Comparison of ENCODE assay signal across 10 cellular contexts in the genomic region with DNA sequence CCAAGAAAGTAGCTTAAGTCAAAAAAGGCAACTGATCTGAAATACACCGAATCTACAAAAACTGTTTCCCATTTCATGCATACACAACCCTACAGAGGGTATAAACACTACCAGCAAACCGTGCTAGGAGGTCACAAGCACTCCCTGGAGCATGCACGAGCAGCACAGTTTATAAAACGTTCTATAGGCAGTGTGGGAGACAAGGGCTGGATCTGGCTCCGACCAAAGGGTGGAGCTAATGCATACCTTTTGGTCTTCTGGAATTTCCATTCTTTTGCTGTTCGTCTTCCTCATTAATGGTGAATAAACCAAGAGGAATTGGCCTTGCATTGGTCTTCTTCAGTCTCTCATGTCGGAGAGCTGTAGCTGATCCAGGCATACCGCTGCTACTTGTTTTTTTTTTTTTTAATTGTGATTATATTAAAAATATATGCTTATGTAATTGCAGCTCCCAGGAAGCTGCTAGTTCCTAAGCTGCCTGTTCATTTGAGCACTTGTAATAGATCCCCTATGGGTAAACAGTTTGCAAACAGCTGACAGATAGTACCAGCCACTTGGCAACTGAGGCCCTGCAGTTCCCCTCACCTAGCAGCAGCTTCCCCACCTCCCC. TPM values are rescaled to one million over a fixed set of nuclear protein-coding genes. Genes with fewer than 3 reads are reported as not detected.
DNase-seq lines count a peak whose midpoint lies in the region; ATAC-seq and TF ChIP-seq lines count a peak whose summit lies in the region.
"Had no signal": no experiment of that assay in that cellular context is flagged by ENCODE, and none has a peak within 500 bp of the region (broad histone marks: within the 10 kb centered on the region; RNA-seq: fewer than 3 reads in every experiment).

No MANE protein-coding gene starts in this region.

- peaks cover 28% of the 10 kb centered on the region for H3K4me1 ChIP-seq in HEK293 (ENCODE audit: control insufficient read depth, insufficient read depth, low read length)

- no peak for TF ChIP-seq CTCF in HEK293 (tag by site-specific recombination; IDR thresholded peaks at IDR 0.05)

- no peaks in the 10 kb centered on the region for H3K9me3 Mint-ChIP-seq in T-cell
- H3K9me3 Mint-ChIP-seq in stimulated activated effector memory CD8-positive, alpha-beta T cell treated with anti-CD3 and anti-CD28 coated beads, Interleukin-12 subunit alpha, Interleukin-12 subunit beta, amount 100 ng/mL, for 72 hours: no peaks in the 10 kb centered on the region

- H3K4me3 Mint-ChIP-seq in T-cell: peak overlapping the region in 2 of 3 donors; percentile 57 to 65
- H3K4me3 Mint-ChIP-seq in stimulated activated effector memory CD8-positive, alpha-beta T cell treated with anti-CD3 and anti-CD28 coated beads, Interleukin-12 subunit alpha, Interleukin-12 subunit beta, amount 100 ng/mL, for 72 hours: no peak overlapping the region

- no peak for ATAC-seq in T-cell (replicated peaks in 1 of 4)
- no peak for ATAC-seq in stimulated activated effector memory CD8-positive, alpha-beta T cell treated with anti-CD3 and anti-CD28 coated beads, Interleukin-12 subunit alpha, Interleukin-12 subunit beta, amount 100 ng/mL, for 72 hours
- no peak for ATAC-seq in GM21723 (IDR thresholded peaks at IDR 0.05; ENCODE audit: unreplicated experiment)

- H3K36me3 Mint-ChIP-seq in T-cell: no peaks in the 10 kb centered on the region
- no peaks in the 10 kb centered on the region for H3K36me3 Mint-ChIP-seq in stimulated activated effector memory CD8-positive, alpha-beta T cell treated with anti-CD3 and anti-CD28 coated beads, Interleukin-12 subunit alpha, Interleukin-12 subunit beta, amount 100 ng/mL, for 72 hours

- peaks cover 15 to 19% (median 16%) of the 10 kb centered on the region in 3 donors for H3K4me1 Mint-ChIP-seq in T-cell
- peaks cover 7% of the 10 kb centered on the region for H3K4me1 Mint-ChIP-seq in stimulated activated effector memory CD8-positive, alpha-beta T cell treated with anti-CD3 and anti-CD28 coated beads, Interleukin-12 subunit alpha, Interleukin-12 subunit beta, amount 100 ng/mL, for 72 hours

- peak overlapping the region in 1 of 2 donors; percentile 2 for H3K27ac Mint-ChIP-seq in T-cell
- H3K27ac Mint-ChIP-seq in stimulated activated effector memory CD8-positive, alpha-beta T cell treated with anti-CD3 and anti-CD28 coated beads, Interleukin-12 subunit alpha, Interleukin-12 subunit beta, amount 100 ng/mL, for 72 hours: no peak overlapping the region

- DNase-seq in AG08395 (ENCODE audit: low spot score): peak; percentile 7
- no peak for DNase-seq in T-cell
- peak; percentile 71 for DNase-seq in islet precursor cell
- no peak for DNase-seq in stimulated activated effector memory CD8-positive, alpha-beta T cell treated with anti-CD3 and anti-CD28 coated beads, Interleukin-12 subunit alpha, Interleukin-12 subunit beta, amount 100 ng/mL, for 72 hours (ENCODE audit: low spot score in 2 of 2)
- DNase-seq in HuH-7.5 (ENCODE audit: low spot score): no peak
- DNase-seq in DMS 273 treated with DMSO at 0.1 percent for 48 hours (lab: John Stamatoyannopoulos, UW): no peak
- DNase-seq: activated CD4-positive, alpha-beta T cell treated with anti-CD3 and anti-CD28 coated beads for 1 hour; amniotic stem cell had no signal

- peaks cover 6 to 7% of the 10 kb centered on the region in 2 donors for H3K27me3 Mint-ChIP-seq in T-cell

- no peaks in the 10 kb centered on the region for H3K9me3 ChIP-seq in HEK293 (ENCODE audit: control insufficient read depth, insufficient read depth, low read depth, low read length)

- H3K27ac ChIP-seq in HEK293 (ENCODE audit: extremely low read depth, low read depth, low read length): no peak overlapping the region

- CTCF ChIA-PET in HEK293 (lab: Yijun Ruan, JAX) (interaction anchor here (0.6 to 3.2 kb wide), 7 partner anchors 9 to 208 kb away, joined by 3 to 14 read pairs (median 3); a partner anchor contains a TSS), T-cell (lab: Charles Lee) (interaction anchor here (0.6 to 1.1 kb wide), 4 partner anchors 15 to 244 kb away, joined by 3 read pairs; no protein-coding TSS in a partner anchor)

- H3K36me3 ChIP-seq in HEK293 (ENCODE audit: control insufficient read depth in 2 of 2, insufficient read depth in 1 of 2, low read length in 2 of 2): no peaks in the 10 kb centered on the region

- POLR2A ChIA-PET in HEK293 (lab: Yijun Ruan, JAX): interaction anchor here (0.5 to 1.1 kb wide), 2 partner anchors 24 to 130 kb away, joined by 3 read pairs; a partner anchor contains a TSS
- POLR2A ChIA-PET in T-cell (lab: Charles Lee): interaction anchor here in 1 of 2 donors (0.6 kb wide), 1 partner anchor 902 kb away, joined by 4 read pairs; no protein-coding TSS in a partner anchor

- H3K4me3 ChIP-seq in HEK293 (ENCODE audit: low read depth, low read length): no peak overlapping the region

TF ChIP-seq in HEK293, 187 proteins besides CTCF, POLR2A, EP300 and RAD21:
- peak; percentile 31; the same call in 1 of the 2 replicates for TF ChIP-seq ZNF654 (tag by site-specific recombination; IDR thresholded peaks at IDR 0.05; ENCODE audit: low read depth)
- TF ChIP-seq, protein P1, sequence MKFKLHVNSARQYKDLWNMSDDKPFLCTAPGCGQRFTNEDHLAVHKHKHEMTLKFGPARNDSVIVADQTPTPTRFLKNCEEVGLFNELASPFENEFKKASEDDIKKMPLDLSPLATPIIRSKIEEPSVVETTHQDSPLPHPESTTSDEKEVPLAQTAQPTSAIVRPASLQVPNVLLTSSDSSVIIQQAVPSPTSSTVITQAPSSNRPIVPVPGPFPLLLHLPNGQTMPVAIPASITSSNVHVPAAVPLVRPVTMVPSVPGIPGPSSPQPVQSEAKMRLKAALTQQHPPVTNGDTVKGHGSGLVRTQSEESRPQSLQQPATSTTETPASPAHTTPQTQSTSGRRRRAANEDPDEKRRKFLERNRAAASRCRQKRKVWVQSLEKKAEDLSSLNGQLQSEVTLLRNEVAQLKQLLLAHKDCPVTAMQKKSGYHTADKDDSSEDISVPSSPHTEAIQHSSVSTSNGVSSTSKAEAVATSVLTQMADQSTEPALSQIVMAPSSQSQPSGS (tag by site-specific recombination; IDR thresholded peaks at IDR 0.05; ENCODE audit: low read depth): no peak
- no peak for TF ChIP-seq ZNF366 (tag by site-specific recombination; conservative IDR thresholded peaks at IDR 0.05)
- TF ChIP-seq ZNF610 (tag by site-specific recombination; IDR thresholded peaks at IDR 0.05; ENCODE audit: borderline replicate concordance): no peak
- TF ChIP-seq, protein P2, sequence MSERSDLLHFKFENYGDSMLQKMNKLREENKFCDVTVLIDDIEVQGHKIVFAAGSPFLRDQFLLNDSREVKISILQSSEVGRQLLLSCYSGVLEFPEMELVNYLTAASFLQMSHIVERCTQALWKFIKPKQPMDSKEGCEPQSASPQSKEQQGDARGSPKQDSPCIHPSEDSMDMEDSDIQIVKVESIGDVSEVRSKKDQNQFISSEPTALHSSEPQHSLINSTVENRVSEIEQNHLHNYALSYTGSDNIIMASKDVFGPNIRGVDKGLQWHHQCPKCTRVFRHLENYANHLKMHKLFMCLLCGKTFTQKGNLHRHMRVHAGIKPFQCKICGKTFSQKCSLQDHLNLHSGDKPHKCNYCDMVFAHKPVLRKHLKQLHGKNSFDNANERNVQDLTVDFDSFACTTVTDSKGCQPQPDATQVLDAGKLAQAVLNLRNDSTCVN (tag by site-specific recombination; optimal IDR thresholded peaks at IDR 0.05): peak; percentile 18
- peak; percentile 28; the same call in 1 of the 2 replicates for TF ChIP-seq FEZF1 (tag by site-specific recombination; IDR thresholded peaks at IDR 0.05)
- no peak for TF ChIP-seq KLF10 (tag by site-specific recombination; IDR thresholded peaks at IDR 0.05)
- no peak for TF ChIP-seq OSR2 (tag by site-specific recombination; IDR thresholded peaks at IDR 0.05)
- TF ChIP-seq ZNF555 (tag by site-specific recombination; conservative IDR thresholded peaks at IDR 0.05): no peak
- TF ChIP-seq, protein P3, sequence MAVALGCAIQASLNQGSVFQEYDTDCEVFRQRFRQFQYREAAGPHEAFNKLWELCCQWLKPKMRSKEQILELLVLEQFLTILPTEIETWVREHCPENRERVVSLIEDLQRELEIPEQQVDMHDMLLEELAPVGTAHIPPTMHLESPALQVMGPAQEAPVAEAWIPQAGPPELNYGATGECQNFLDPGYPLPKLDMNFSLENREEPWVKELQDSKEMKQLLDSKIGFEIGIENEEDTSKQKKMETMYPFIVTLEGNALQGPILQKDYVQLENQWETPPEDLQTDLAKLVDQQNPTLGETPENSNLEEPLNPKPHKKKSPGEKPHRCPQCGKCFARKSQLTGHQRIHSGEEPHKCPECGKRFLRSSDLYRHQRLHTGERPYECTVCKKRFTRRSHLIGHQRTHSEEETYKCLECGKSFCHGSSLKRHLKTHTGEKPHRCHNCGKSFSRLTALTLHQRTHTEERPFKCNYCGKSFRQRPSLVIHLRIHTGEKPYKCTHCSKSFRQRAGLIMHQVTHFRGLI (tag by site-specific recombination; IDR thresholded peaks at IDR 0.05): no peak
- no peak for TF ChIP-seq ZNF302 (tag by site-specific recombination; IDR thresholded peaks at IDR 0.05; ENCODE audit: low read depth)
- TF ChIP-seq ZNF214 (tag by site-specific recombination; IDR thresholded peaks at IDR 0.05; ENCODE audit: borderline replicate concordance): no peak
- no peak for TF ChIP-seq TRIM28 (IDR thresholded peaks at IDR 0.05; ENCODE audit: borderline replicate concordance, low read length)
- TF ChIP-seq ZNF664 (tag by site-specific recombination; IDR thresholded peaks at IDR 0.05): 0 out of 2 replicates have a peak, but pooled peaks have one; percentile 39

RNA-seq across cellular contexts. Expression of a gene that starts 24.5 kb away (rescaled TPM):
- under 1 TPM; 0.33 to 0.73 (median 0.57) TPM for total RNA-seq in T-cell

Comparison
In these comparisons a context has a peak if more than half of its experiments do, and no peak if none do; other contexts are left out.
1. DNase-seq: peak in AG08395 (single experiment) and islet precursor cell (single experiment); none in T-cell (0 of 34), stimulated activated effector memory CD8-positive, alpha-beta T cell treated with anti-CD3 and anti-CD28 coated beads, Interleukin-12 subunit alpha, Interleukin-12 subunit beta, amount 100 ng/mL, for 72 hours (0 of 2), HuH-7.5 (single experiment) and DMS 273 treated with DMSO at 0.1 percent for 48 hours (single experiment).